ENCODE assay signal across 12 cellular contexts in the genomic region with DNA sequence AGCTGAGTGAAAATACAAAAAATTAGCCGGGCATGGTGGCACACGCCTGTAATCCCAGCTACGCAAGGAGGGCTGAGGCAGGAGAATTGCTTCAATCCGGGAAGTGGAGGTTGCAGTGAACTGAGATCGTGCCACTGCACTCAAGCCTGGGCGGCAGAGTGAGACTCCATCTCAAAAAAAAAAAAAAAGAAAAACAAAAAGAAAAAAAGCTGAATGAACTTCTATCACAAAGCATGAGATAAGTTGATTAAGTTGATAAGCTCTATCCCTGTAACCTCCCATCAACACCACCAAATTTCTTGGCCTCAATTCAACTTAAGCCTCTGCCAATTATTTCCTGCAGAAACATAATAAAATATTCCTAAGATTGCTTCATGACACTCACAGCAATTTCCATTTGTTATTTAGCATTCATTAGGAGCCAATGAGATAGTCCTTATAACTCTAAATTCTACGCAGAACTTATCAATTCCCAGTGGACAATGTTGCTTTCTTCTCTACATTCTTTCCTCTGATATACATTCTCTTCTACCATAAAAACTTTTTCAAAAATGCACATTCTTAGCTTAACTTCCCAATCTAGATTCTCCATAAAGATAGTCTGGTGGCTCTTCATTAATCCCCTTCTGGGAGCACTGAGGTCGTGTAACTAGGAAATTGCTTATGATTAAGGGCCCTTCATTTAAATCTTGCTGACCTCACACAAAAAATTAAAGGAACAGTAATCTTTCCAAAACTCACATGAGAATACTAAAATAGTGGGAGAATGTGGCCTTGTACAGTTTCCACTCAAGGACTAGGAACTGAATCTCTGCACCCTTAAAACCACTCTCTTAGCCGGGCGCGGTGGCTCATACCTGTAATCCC. TPM values are rescaled to one million over a fixed set of nuclear protein-coding genes. Genes with fewer than 3 reads are reported as not detected.
DNase-seq lines count a peak whose midpoint lies in the region; ATAC-seq, FAIRE-seq and TF ChIP-seq lines count a peak whose summit lies in the region.
"Had no signal": no experiment of that assay in that cellular context is flagged by ENCODE, and none has a peak within 500 bp of the region (broad histone marks: within the 10 kb centered on the region; RNA-seq: fewer than 3 reads in every experiment).

No MANE protein-coding gene starts in this region.

- H3K4me2 ChIP-seq in BLaER1 (peak overlapping the region; percentile 85; the same call in 1 of the 2 replicates), GM12878 (ENCODE audit: control insufficient read depth, insufficient read depth) (peak overlapping the region; percentile 34)

- H3K9ac ChIP-seq in BLaER1, result no peak overlapping the region
- no peak overlapping the region for H3K9ac ChIP-seq in GM12878 (ENCODE audit: control insufficient read depth, insufficient read depth, low read length)

- H3K36me3 Mint-ChIP-seq in naive thymus-derived CD8-positive, alpha-beta T cell, result peaks cover 5 to 25% (median 5%) of the 10 kb centered on the region in 3 donors
- peaks cover 6% of the 10 kb centered on the region for H3K36me3 Mint-ChIP-seq in activated CD8-positive, alpha-beta T cell treated with anti-CD3 and anti-CD28 coated beads for 36 hours (ENCODE audit: low read depth)

- H2AFZ ChIP-seq in GM12878 (ENCODE audit: control insufficient read depth, low read depth, low read length), result no peak overlapping the region

- H3K27ac ChIP-seq in BLaER1 (no peak overlapping the region), GM12878 (ENCODE audit: control insufficient read depth, insufficient read depth) (no peak overlapping the region)
- H3K27ac ChIP-seq: cardiac muscle cell, thyroid gland had no signal

- TF ChIP-seq CTCF in GM12878 (IDR thresholded peaks at IDR 0.05 in 2 of 3, conservative IDR thresholded peaks at IDR 0.05 in 1 of 3; ENCODE audit: control insufficient read depth in 2 of 3, extremely low read depth in 1 of 3, insufficient read depth in 1 of 3, low read depth in 3 of 3, low read length in 3 of 3), result no peak
- TF ChIP-seq CTCF in activated CD8-positive, alpha-beta T cell treated with anti-CD3 and anti-CD28 coated beads for 36 hours (IDR thresholded peaks at IDR 0.05), result no peak

- peaks cover 62% of the 10 kb centered on the region for H3K79me2 ChIP-seq in GM12878 (ENCODE audit: control insufficient read depth, insufficient read depth, low read length)

- CTCF ChIA-PET in HEK293T (lab: Yijun Ruan, JAX) (no interaction called here), GM12878 (lab: Yijun Ruan, JAX) (interaction anchor here (0.8 to 1.8 kb wide), 3 partner anchors 17 to 30 kb away, joined by 3 to 4 read pairs (median 3); no protein-coding TSS in a partner anchor)
- CTCF ChIA-PET in activated CD8-positive, alpha-beta T cell treated with anti-CD3 and anti-CD28 coated beads for 36 hours (lab: Charles Lee), result interaction anchor here (1.8 to 3.4 kb wide), 2 partner anchors 62 to 202 kb away, joined by 5 to 11 read pairs; no protein-coding TSS in a partner anchor

- peaks cover 29 to 69% (median 58%) of the 10 kb centered on the region in 4 donors for H3K4me1 Mint-ChIP-seq in naive thymus-derived CD8-positive, alpha-beta T cell
- H3K4me1 Mint-ChIP-seq in activated CD8-positive, alpha-beta T cell treated with anti-CD3 and anti-CD28 coated beads for 36 hours (ENCODE audit: low read depth), result peaks cover 39% of the 10 kb centered on the region

- peaks cover 29% of the 10 kb centered on the region for H3K4me1 ChIP-seq in BLaER1
- H3K4me1 ChIP-seq in GM12878 (ENCODE audit: control insufficient read depth, insufficient read depth, low read length), result no peaks in the 10 kb centered on the region

- POLR2A ChIA-PET in HEK293T (lab: Yijun Ruan, JAX), result no interaction called here
- POLR2A ChIA-PET in GM12878 (lab: Charles Lee), result interaction anchor here (0.6 to 1.8 kb wide), 5 partner anchors 11 to 111 kb away, joined by 3 to 5 read pairs (median 3); partner anchors contain the start of gene ATG13
- POLR2A ChIA-PET in naive thymus-derived CD8-positive, alpha-beta T cell (lab: Charles Lee), result interaction anchor here (1.3 kb wide), 1 partner anchor 26 kb away, joined by 4 read pairs; the partner anchor contains the start of gene HARBI1
- POLR2A ChIA-PET in activated CD8-positive, alpha-beta T cell treated with anti-CD3 and anti-CD28 coated beads for 36 hours (lab: Charles Lee), result interaction anchor here (1.3 kb wide), 1 partner anchor 27 kb away, joined by 4 read pairs; the partner anchor contains the start of gene ATG13

- TF ChIP-seq RAD21 in GM12878 (IDR thresholded peaks at IDR 0.05; ENCODE audit: insufficient read depth, low read depth, low read length), result no peak

- 97% methylated on average over 8 of the region's 11 CpGs for WGBS in GM12878 (ENCODE audit: insufficient coverage, insufficient replicate concordance, low lambda C conversion rate, missing lambda C conversion rate)

- H3K4me3 ChIP-seq in BLaER1 (no peak overlapping the region), GM12878 (peak overlapping the region; percentile 12; the same call in 1 of the 2 replicates)
- H3K4me3 ChIP-seq: cardiac muscle cell, thyroid gland had no signal

- H3K36me3 ChIP-seq in BLaER1 (0 out of 2 replicates have a peak, but pooled peaks cover 2% of the 10 kb centered on the region), GM12878 (ENCODE audit: control insufficient read depth in 2 of 2, insufficient read depth in 2 of 2, low read length in 1 of 2) (no peaks in the 10 kb centered on the region; a peak in 1 of 4 replicates)
- H3K36me3 ChIP-seq: cardiac muscle cell, thyroid gland had no signal

- intact Hi-C loops in GM12878 (cut with micrococcal nuclease; ENCODE audit: unreplicated experiment), result no loop called here
- intact Hi-C loops in activated CD8-positive, alpha-beta T cell treated with anti-CD3 and anti-CD28 coated beads for 36 hours (cut with micrococcal nuclease), result no loop called here

- DNase-seq in HEK293T (ENCODE audit: extremely low spot score) (no peak), GM12878 (ENCODE audit: low read depth, low spot score) (no peak), SIG-M5 treated with dmso at 0.1 percent for 504 hours (lab: John Stamatoyannopoulos, UW; ENCODE audit: unreplicated experiment) (no peak), NOMO-1 (lab: John Stamatoyannopoulos, UW; ENCODE audit: unreplicated experiment in 2 of 2) (no peak), iPS-NIHi11 (ENCODE audit: low spot score) (no peak)
- no peak for DNase-seq in naive thymus-derived CD8-positive, alpha-beta T cell
- no peak for DNase-seq in activated CD8-positive, alpha-beta T cell treated with anti-CD3 and anti-CD28 coated beads for 36 hours
- DNase-seq: activated CD8-positive, alpha-beta T cell treated with anti-CD3 and anti-CD28 coated beads, Interleukin-2, amount 10 ng/mL, durations not matched to agents 7 days and 5 days; NCI-H1048; thyroid gland had no signal

- no peak for ATAC-seq in GM12878
- ATAC-seq in naive thymus-derived CD8-positive, alpha-beta T cell, result no peak
- no peak for ATAC-seq in activated CD8-positive, alpha-beta T cell treated with anti-CD3 and anti-CD28 coated beads for 36 hours
- ATAC-seq: activated CD8-positive, alpha-beta T cell treated with anti-CD3 and anti-CD28 coated beads, Interleukin-2, amount 10 ng/mL, durations not matched to agents 7 days and 5 days had no signal

- peaks cover 77% of the 10 kb centered on the region for H4K20me1 ChIP-seq in BLaER1
- no peaks in the 10 kb centered on the region for H4K20me1 ChIP-seq in GM12878 (ENCODE audit: control insufficient read depth, insufficient read depth)

- no peak for TF ChIP-seq POLR2A in GM12878 (IDR thresholded peaks at IDR 0.05; ENCODE audit: low read depth, low read length)

- in situ Hi-C loops in GM12878 (cut with MboI), result no loop called here

- no peaks in the 10 kb centered on the region for H3K9me3 ChIP-seq in BLaER1
- no peaks in the 10 kb centered on the region for H3K9me3 ChIP-seq in GM12878 (replicated peaks; ENCODE audit: control insufficient read depth, insufficient read depth, low read length)
- H3K9me3 ChIP-seq: thyroid gland had no signal

- TF ChIP-seq EP300 in GM12878 (IDR thresholded peaks at IDR 0.05; ENCODE audit: borderline replicate concordance in 1 of 2, control insufficient read depth in 1 of 2, low read depth in 2 of 2, low read length in 2 of 2), result no peak

- RAD21 ChIA-PET in GM12878 (lab: Charles Lee; ENCODE audit: unreplicated experiment), result interaction anchor here (1.0 kb wide), 1 partner anchor 31 kb away, joined by 3 read pairs; no protein-coding TSS in a partner anchor

- no peaks in the 10 kb centered on the region for H3K9me3 Mint-ChIP-seq in naive thymus-derived CD8-positive, alpha-beta T cell
- H3K9me3 Mint-ChIP-seq in activated CD8-positive, alpha-beta T cell treated with anti-CD3 and anti-CD28 coated beads for 36 hours, result no peaks in the 10 kb centered on the region

- BruUV-seq in GM12878 (replicated peaks; lab: Mats Ljungman, UMichigan), result TSS peak; percentile 56

- no peaks in the 10 kb centered on the region for H3K27me3 Mint-ChIP-seq in naive thymus-derived CD8-positive, alpha-beta T cell
- no peaks in the 10 kb centered on the region for H3K27me3 Mint-ChIP-seq in activated CD8-positive, alpha-beta T cell treated with anti-CD3 and anti-CD28 coated beads for 36 hours

- H3K27me3 ChIP-seq in BLaER1 (no peaks in the 10 kb centered on the region), GM12878 (replicated peaks in 1 of 2; ENCODE audit: control insufficient read depth in 2 of 2, insufficient read depth in 2 of 2, low read length in 1 of 2) (no peaks in the 10 kb centered on the region)
- H3K27me3 ChIP-seq: cardiac muscle cell, thyroid gland had no signal

- FAIRE-seq in GM12878 (lab: Jason Lieb, UNC), result no peak

- peak overlapping the region in 8 of 10 donors; percentile 0 to 84 (median 46) for H3K27ac Mint-ChIP-seq in naive thymus-derived CD8-positive, alpha-beta T cell
- H3K27ac Mint-ChIP-seq in activated CD8-positive, alpha-beta T cell treated with anti-CD3 and anti-CD28 coated beads for 36 hours, result no peak overlapping the region
- H3K27ac Mint-ChIP-seq: activated CD8-positive, alpha-beta T cell treated with anti-CD3 and anti-CD28 coated beads, Interleukin-2, amount 10 ng/mL, durations not matched to agents 7 days and 5 days had no signal

- SMC1A ChIA-PET in GM12878 (lab: Charles Lee; ENCODE audit: uncharacterized antibody, unreplicated experiment), result interaction anchor here (0.9 to 2.2 kb wide), 8 partner anchors 10 to 184 kb away, joined by 3 to 8 read pairs (median 6); no protein-coding TSS in a partner anchor

- peak overlapping the region; percentile 27 to 79 (median 54) for H3K4me3 Mint-ChIP-seq in naive thymus-derived CD8-positive, alpha-beta T cell
- no peak overlapping the region for H3K4me3 Mint-ChIP-seq in activated CD8-positive, alpha-beta T cell treated with anti-CD3 and anti-CD28 coated beads for 36 hours
- H3K4me3 Mint-ChIP-seq: activated CD8-positive, alpha-beta T cell treated with anti-CD3 and anti-CD28 coated beads, Interleukin-2, amount 10 ng/mL, durations not matched to agents 7 days and 5 days had no signal

RNA-seq across cellular contexts. Expression of gene AMBRA1, which starts 2.9 kb away (rescaled TPM):
- 112 and 131 TPM in 2 replicates for total RNA-seq in GM12878 (2013; cell fraction: nucleolus; rRNA removed)
- total RNA-seq in GM12878 (2014; rRNA removed), result 22.1 and 23.1 TPM in 2 replicates
- 11.3 and 12.7 TPM in 2 replicates for total RNA-seq in GM12878 (2014; rRNA removed; fragmentation: Illumina TruSeq; extraction: Trizol)
- 30.5 and 34.3 TPM in 2 replicates for total RNA-seq in GM12878 (2021)
- 5.0 TPM for polyA plus RNA-seq in GM12878 (2011; ENCODE audit: low read depth)
- polyA plus RNA-seq in GM12878 (2011; rRNA removed), result 5.8 and 15.6 TPM in 2 replicates
- polyA plus RNA-seq in GM12878 (2011; cell fraction: cytosol; rRNA removed), result 11.4 and 13.4 TPM in 2 replicates
- polyA plus RNA-seq in GM12878 (2011; cell fraction: nucleus; rRNA removed), result 24.8 and 32.3 TPM in 2 replicates
- 11.2 and 12.7 TPM in 2 replicates for polyA plus RNA-seq in GM12878 (2012)
- 12.3 and 15.1 TPM in 2 replicates for polyA plus RNA-seq in GM12878 (2014; fragmentation: Illumina TruSeq; extraction: Trizol)
- under 1 TPM; 0.57 to 0.58 TPM for polyA plus RNA-seq in GM12878 (2014; fragmentation: Nextera tagmentation; extraction: Ambion mirVana)
- polyA plus RNA-seq in GM12878 (2014; rRNA removed), result 14.7 and 15.6 TPM in 2 replicates
- polyA plus RNA-seq in GM12878 (2016; fragmentation: Nextera tagmentation; extraction: Ambion mirVana), result 10 to 100 TPM; 12.4 to 12.5 TPM
- 45.2 and 49.1 TPM in 2 replicates for polyA minus RNA-seq in GM12878 (2011; rRNA and poly(A)+ RNA removed)
- 12.5 and 17.4 TPM in 2 replicates for polyA minus RNA-seq in GM12878 (2011; cell fraction: cytosol; rRNA and poly(A)+ RNA removed)
- polyA minus RNA-seq in GM12878 (2011; cell fraction: nucleus; rRNA and poly(A)+ RNA removed), result 39.7 and 63.7 TPM in 2 replicates
- 10 to 100 TPM; 36.8 to 38.8 TPM for total RNA-seq in naive thymus-derived CD8-positive, alpha-beta T cell
- 10 to 100 TPM in 1 of 3 donors, 1 to 10 TPM in 2; 6.1 to 16.3 (median 7.4) TPM for polyA plus RNA-seq in naive thymus-derived CD8-positive, alpha-beta T cell
- total RNA-seq in activated CD8-positive, alpha-beta T cell treated with anti-CD3 and anti-CD28 coated beads for 36 hours, result 10 to 100 TPM; 24.0 to 24.1 TPM

RNA-seq across cellular contexts. Expression of gene HARBI1, which starts 26.1 kb away (rescaled TPM):
- total RNA-seq in GM12878 (2013; cell fraction: nucleolus; rRNA removed), result 2.6 and 2.9 TPM in 2 replicates
- 4.4 and 7.4 TPM in 2 replicates for total RNA-seq in GM12878 (2014; rRNA removed)
- 4.3 and 5.0 TPM in 2 replicates for total RNA-seq in GM12878 (2014; rRNA removed; fragmentation: Illumina TruSeq; extraction: Trizol)
- 4.4 and 4.8 TPM in 2 replicates for total RNA-seq in GM12878 (2021)
- 2.9 TPM for polyA plus RNA-seq in GM12878 (2011; ENCODE audit: low read depth)
- 3.5 and 3.6 TPM in 2 replicates for polyA plus RNA-seq in GM12878 (2011; rRNA removed)
- polyA plus RNA-seq in GM12878 (2011; cell fraction: cytosol; rRNA removed), result 2.8 and 3.4 TPM in 2 replicates
- polyA plus RNA-seq in GM12878 (2011; cell fraction: nucleus; rRNA removed), result 2.3 and 2.4 TPM in 2 replicates
- 2.3 and 2.5 TPM in 2 replicates for polyA plus RNA-seq in GM12878 (2012)
- 4.2 and 5.2 TPM in 2 replicates for polyA plus RNA-seq in GM12878 (2014; fragmentation: Illumina TruSeq; extraction: Trizol)
- polyA plus RNA-seq in GM12878 (2014; fragmentation: Nextera tagmentation; extraction: Ambion mirVana), result 1 to 10 TPM; 5.1 to 7.5 TPM
- polyA plus RNA-seq in GM12878 (2014; rRNA removed), result 4.0 and 5.3 TPM in 2 replicates
- 1 to 10 TPM; 8.2 to 8.4 TPM for polyA plus RNA-seq in GM12878 (2016; fragmentation: Nextera tagmentation; extraction: Ambion mirVana)
- 4.9 and 5.9 TPM in 2 replicates for polyA minus RNA-seq in GM12878 (2011; rRNA and poly(A)+ RNA removed)
- polyA minus RNA-seq in GM12878 (2011; cell fraction: cytosol; rRNA and poly(A)+ RNA removed), result 0.53 and 0.73 TPM in 2 replicates
- 2.8 and 3.4 TPM in 2 replicates for polyA minus RNA-seq in GM12878 (2011; cell fraction: nucleus; rRNA and poly(A)+ RNA removed)
- 1 to 10 TPM; 8.3 to 9.4 TPM for total RNA-seq in naive thymus-derived CD8-positive, alpha-beta T cell
- polyA plus RNA-seq in naive thymus-derived CD8-positive, alpha-beta T cell, result 1 to 10 TPM; 5.5 to 7.7 (median 6.0) TPM
- 1 to 10 TPM; 3.1 to 3.3 TPM for total RNA-seq in activated CD8-positive, alpha-beta T cell treated with anti-CD3 and anti-CD28 coated beads for 36 hours

RNA-seq across cellular contexts. Expression of gene ATG13, which starts 26.4 kb away (rescaled TPM):
- 63.2 and 69.0 TPM in 2 replicates for total RNA-seq in GM12878 (2013; cell fraction: nucleolus; rRNA removed)
- total RNA-seq in GM12878 (2014; rRNA removed) (41.0 and 61.6 TPM in 2 replicates), GM12878 (2014; rRNA removed; fragmentation: Illumina TruSeq; extraction: Trizol) (22.9 and 27.8 TPM in 2 replicates), GM12878 (2021) (56.1 and 58.3 TPM in 2 replicates)
- 22.1 TPM for polyA plus RNA-seq in GM12878 (2011; ENCODE audit: low read depth)
- polyA plus RNA-seq in GM12878 (2011; rRNA removed) (40.5 and 48.1 TPM in 2 replicates), GM12878 (2014; fragmentation: Illumina TruSeq; extraction: Trizol) (33.8 and 42.9 TPM in 2 replicates), GM12878 (2014; fragmentation: Nextera tagmentation; extraction: Ambion mirVana) (10 to 100 TPM; 10.9 to 13.6 TPM), GM12878 (2014; rRNA removed) (57.0 and 68.3 TPM in 2 replicates), GM12878 (2016; fragmentation: Nextera tagmentation; extraction: Ambion mirVana) (10 to 100 TPM; 53.6 to 57.6 TPM)
- 63.4 and 77.9 TPM in 2 replicates for polyA plus RNA-seq in GM12878 (2011; cell fraction: cytosol; rRNA removed)
- polyA plus RNA-seq in GM12878 (2011; cell fraction: nucleus; rRNA removed), result 112 and 129 TPM in 2 replicates
- 25.3 and 28.4 TPM in 2 replicates for polyA plus RNA-seq in GM12878 (2012)
- 57.4 and 97.5 TPM in 2 replicates for polyA minus RNA-seq in GM12878 (2011; rRNA and poly(A)+ RNA removed)
- 18.6 and 23.9 TPM in 2 replicates for polyA minus RNA-seq in GM12878 (2011; cell fraction: cytosol; rRNA and poly(A)+ RNA removed)
- 33.7 and 51.3 TPM in 2 replicates for polyA minus RNA-seq in GM12878 (2011; cell fraction: nucleus; rRNA and poly(A)+ RNA removed)
- 10 to 100 TPM; 97.1 to 98.6 TPM for total RNA-seq in naive thymus-derived CD8-positive, alpha-beta T cell
- polyA plus RNA-seq in naive thymus-derived CD8-positive, alpha-beta T cell, result 10 to 100 TPM; 59.6 to 77.9 (median 67.6) TPM
- total RNA-seq in activated CD8-positive, alpha-beta T cell treated with anti-CD3 and anti-CD28 coated beads for 36 hours, result 10 to 100 TPM; 53.4 to 61.2 TPM
